Comparison of ENCODE assay signal across 8 cellular contexts in the genomic region with DNA sequence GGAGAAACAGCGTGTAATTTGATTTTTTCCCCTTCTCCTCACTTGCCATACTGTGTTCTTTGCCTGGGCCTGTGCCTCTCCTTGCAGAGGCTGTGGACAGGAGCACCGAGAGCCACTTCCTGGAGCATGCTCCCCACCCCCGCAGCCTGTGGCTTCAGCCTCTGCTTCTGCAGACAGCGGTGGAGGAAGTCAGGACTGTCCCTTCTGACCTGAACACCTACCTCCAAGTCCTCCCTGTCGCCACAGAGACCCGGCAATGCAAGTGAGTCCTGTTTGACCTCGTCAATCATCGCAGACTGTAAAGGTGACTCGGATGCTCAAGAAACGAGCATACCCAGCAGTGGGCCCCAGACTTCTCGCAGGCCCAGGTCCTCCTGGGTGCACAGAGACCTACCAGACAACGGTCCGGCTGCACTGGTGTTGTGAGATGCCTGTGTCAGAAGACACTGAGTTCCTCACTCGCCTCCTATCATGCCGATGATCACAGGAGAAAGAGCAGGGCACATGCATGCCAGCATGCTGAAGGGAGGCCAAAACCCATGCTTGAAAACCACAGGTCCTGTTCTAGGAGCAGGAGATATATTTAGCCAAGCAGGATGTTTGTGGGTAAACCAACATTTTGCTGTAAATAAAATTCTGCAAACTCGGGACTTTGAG.
DNase-seq lines count a peak whose midpoint lies in the region; ATAC-seq, FAIRE-seq and TF ChIP-seq lines count a peak whose summit lies in the region.

No MANE protein-coding gene starts in this region.

- DNase-seq in GM10248 (ENCODE audit: extremely low spot score) (peak; percentile 78), KG1 (lab: John Stamatoyannopoulos, UW) (peak; percentile 73), kidney (peak; percentile 85), thoracic aorta (ENCODE audit: low spot score) (no peak), NCI-H69 (lab: John Stamatoyannopoulos, UW) (no peak), RKO (ENCODE audit: low spot score) (no peak)
- DNase-seq in activated gamma-delta T cell treated with anti-CD3 and anti-CD28 coated beads, Interleukin-2, amount 50 U/mL, for 16 hours (ENCODE audit: low read depth) = peak; percentile 30

- ATAC-seq in GM21515 (IDR thresholded peaks at IDR 0.05; ENCODE audit: unreplicated experiment) (peak; percentile 75), thoracic aorta (ENCODE audit: insufficient number of reproducible peaks, low FRiP score, low read depth) (no peak)

- CTCF ChIA-PET in GM10248 (lab: Yijun Ruan, JAX) = interaction anchor here (1.1 to 2.1 kb wide), 3 partner anchors 10 to 14 kb away, joined by 3 to 7 read pairs (median 4); no protein-coding TSS in a partner anchor

- FAIRE-seq in kidney (lab: Jason Lieb, UNC) = no peak

- intact Hi-C loops in kidney (cut with DNase I) = no loop called here

- no peak for TF ChIP-seq CTCF in GM10248 (IDR thresholded peaks at IDR 0.05; ENCODE audit: control extremely low read depth, extremely low read depth, low read depth, missing control alignments)
- no peak for TF ChIP-seq CTCF in kidney (IDR thresholded peaks at IDR 0.05; ENCODE audit: borderline replicate concordance, extremely low read depth, insufficient read depth)
- no peak for TF ChIP-seq CTCF in thoracic aorta (IDR thresholded peaks at IDR 0.05)

- H3K27ac ChIP-seq in kidney (ENCODE audit: low read depth in 2 of 2, low read length in 2 of 2) = no peak overlapping the region
- H3K27ac ChIP-seq in thoracic aorta = peak overlapping the region in 1 of 2 donors; percentile 12

- H3K9me3 ChIP-seq in kidney (ENCODE audit: control insufficient read depth in 1 of 2, low read length in 2 of 2) = no peaks in the 10 kb centered on the region
- no peaks in the 10 kb centered on the region for H3K9me3 ChIP-seq in thoracic aorta

- H3K9ac ChIP-seq in kidney (ENCODE audit: low read length in 2 of 2) = no peak overlapping the region

- POLR2A ChIA-PET in GM10248 (lab: Yijun Ruan, JAX) = no interaction called here

- H3K4me1 ChIP-seq in kidney (ENCODE audit: control insufficient read depth in 1 of 2, insufficient read depth in 1 of 2, low read depth in 1 of 2, low read length in 2 of 2) (peaks cover 0 to 16% of the 10 kb centered on the region in 2 donors), thoracic aorta (ENCODE audit: control insufficient read depth in 1 of 2, low read depth in 2 of 2) (peaks cover 0 to 5% of the 10 kb centered on the region in 2 donors)

- H3K4me3 ChIP-seq in kidney (ENCODE audit: low read length in 2 of 2) = no peak overlapping the region
- H3K4me3 ChIP-seq in thoracic aorta = peak overlapping the region; percentile 3

- no peaks in the 10 kb centered on the region for H3K36me3 ChIP-seq in kidney (ENCODE audit: control insufficient read depth in 1 of 2, insufficient read depth in 2 of 2, low read length in 2 of 2)
- no peaks in the 10 kb centered on the region for H3K36me3 ChIP-seq in thoracic aorta

- no peaks in the 10 kb centered on the region for H3K27me3 ChIP-seq in thoracic aorta (replicated peaks; ENCODE audit: insufficient read depth)

Comparison
In these comparisons a context has a peak if more than half of its experiments do, and no peak if none do; other contexts are left out.
1. DNase-seq: peak in GM10248 (single experiment), KG1 (single experiment), activated gamma-delta T cell treated with anti-CD3 and anti-CD28 coated beads, Interleukin-2, amount 50 U/mL, for 16 hours (single experiment) and kidney (single experiment); none in thoracic aorta (single experiment), NCI-H69 (single experiment) and RKO (single experiment).